8 cellular contexts compared by ENCODE assay signal in the genomic region with DNA sequence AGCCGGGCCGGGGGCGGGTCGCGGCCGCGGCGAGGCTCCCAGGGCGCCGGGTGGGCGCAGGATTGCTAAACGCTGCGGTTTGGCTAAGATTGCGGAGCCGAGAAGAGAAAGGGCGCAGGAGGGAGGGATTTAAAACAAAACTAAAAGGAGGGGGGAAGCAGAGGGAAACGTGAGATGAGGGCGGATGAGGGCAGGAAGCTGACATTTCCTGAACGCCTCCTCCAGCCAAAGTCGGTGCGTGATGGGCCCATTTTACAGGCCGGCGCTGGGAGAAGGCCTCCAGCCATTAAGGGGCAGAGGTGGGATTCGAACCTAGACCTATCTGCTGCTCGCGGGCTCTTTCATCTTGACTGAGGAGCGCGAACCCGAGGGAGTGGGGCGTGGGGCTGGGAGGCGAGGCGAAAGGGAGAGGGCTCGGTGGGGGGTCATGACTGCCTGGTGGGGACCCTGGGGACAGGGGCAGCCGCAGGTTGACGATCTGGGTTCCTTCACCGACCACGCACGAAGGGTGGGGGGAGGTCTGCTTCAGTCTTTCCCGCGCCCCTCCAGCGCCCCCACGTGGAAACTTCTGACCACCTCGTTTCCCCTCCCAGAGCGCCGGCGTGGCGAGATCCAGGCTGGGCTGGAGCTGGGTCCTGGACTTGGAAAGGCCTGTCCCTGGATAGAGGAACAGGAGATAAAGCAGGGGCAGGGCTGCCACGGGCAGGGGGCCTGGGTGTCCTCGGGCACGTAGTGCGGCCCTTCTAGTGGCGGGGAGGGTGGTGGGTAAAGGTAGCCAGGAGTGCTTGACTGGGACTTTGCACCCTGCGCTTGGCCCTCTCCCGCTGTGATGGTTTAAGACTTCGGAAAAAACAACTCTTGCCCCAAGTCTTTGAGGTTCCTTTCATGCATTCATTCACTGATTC.
DNase-seq lines count a peak whose midpoint lies in the region; FAIRE-seq and TF ChIP-seq lines count a peak whose summit lies in the region.

No MANE protein-coding gene starts in this region.

- TF ChIP-seq CTCF in fibroblast of pulmonary artery (IDR thresholded peaks at IDR 0.05; ENCODE audit: low read length, missing control alignments) (peak; percentile 65), nephron progenitor cell (IDR thresholded peaks at IDR 0.05) (peak; percentile 57)

- H3K4me1 Mint-ChIP-seq in nephron progenitor cell = peaks cover 5% of the 10 kb centered on the region

- peak; percentile 79 for FAIRE-seq in GM19239 (lab: Jason Lieb, UNC)

- peak overlapping the region; percentile 58 for H3K4me3 ChIP-seq in fibroblast of pulmonary artery (replicated peaks; ENCODE audit: low read depth, low read length)

- H3K4me3 Mint-ChIP-seq in nephron progenitor cell = peak overlapping the region; percentile 79

- H3K27me3 Mint-ChIP-seq in nephron progenitor cell (ENCODE audit: low read depth, poor library complexity) = peaks cover 86% of the 10 kb centered on the region

- DNase-seq in 8988T (peak; percentile 74), GM19239 (ENCODE audit: insufficient read length, low spot score) (peak; percentile 61), OCI-M2 (lab: John Stamatoyannopoulos, UW; ENCODE audit: unreplicated experiment) (peak; percentile 40), activated T-helper 1 cell treated with Interleukin-2 at 50 U/mL for 16 hours (ENCODE audit: low read depth) (peak; percentile 41), fibroblast of pulmonary artery (ENCODE audit: low read depth) (peak; percentile 75), nephron progenitor cell (peak; percentile 86), SW 1271 (lab: John Stamatoyannopoulos, UW) (no peak)
- DNase-seq in stimulated activated naive CD4-positive, alpha-beta T cell treated with Interleukin-2 at 50 U/mL for 16 hours (lab: John Stamatoyannopoulos, UW) = peak; percentile 57

- H3K36me3 Mint-ChIP-seq in nephron progenitor cell (ENCODE audit: low read depth) = peaks cover 5% of the 10 kb centered on the region

- H3K9me3 Mint-ChIP-seq in nephron progenitor cell = no peaks in the 10 kb centered on the region

- no peak overlapping the region for H3K27ac Mint-ChIP-seq in nephron progenitor cell

Comparison
In these comparisons a context has a peak if more than half of its experiments do, and no peak if none do; other contexts are left out.
1. DNase-seq: peak in 8988T (single experiment), GM19239 (single experiment), OCI-M2 (single experiment), activated T-helper 1 cell treated with Interleukin-2 at 50 U/mL for 16 hours (single experiment), fibroblast of pulmonary artery (single experiment), nephron progenitor cell (single experiment) and stimulated activated naive CD4-positive, alpha-beta T cell treated with Interleukin-2 at 50 U/mL for 16 hours (single experiment); none in SW 1271 (0 of 2).